Comparison of ENCODE assay signal across 8 cellular contexts in the genomic region with DNA sequence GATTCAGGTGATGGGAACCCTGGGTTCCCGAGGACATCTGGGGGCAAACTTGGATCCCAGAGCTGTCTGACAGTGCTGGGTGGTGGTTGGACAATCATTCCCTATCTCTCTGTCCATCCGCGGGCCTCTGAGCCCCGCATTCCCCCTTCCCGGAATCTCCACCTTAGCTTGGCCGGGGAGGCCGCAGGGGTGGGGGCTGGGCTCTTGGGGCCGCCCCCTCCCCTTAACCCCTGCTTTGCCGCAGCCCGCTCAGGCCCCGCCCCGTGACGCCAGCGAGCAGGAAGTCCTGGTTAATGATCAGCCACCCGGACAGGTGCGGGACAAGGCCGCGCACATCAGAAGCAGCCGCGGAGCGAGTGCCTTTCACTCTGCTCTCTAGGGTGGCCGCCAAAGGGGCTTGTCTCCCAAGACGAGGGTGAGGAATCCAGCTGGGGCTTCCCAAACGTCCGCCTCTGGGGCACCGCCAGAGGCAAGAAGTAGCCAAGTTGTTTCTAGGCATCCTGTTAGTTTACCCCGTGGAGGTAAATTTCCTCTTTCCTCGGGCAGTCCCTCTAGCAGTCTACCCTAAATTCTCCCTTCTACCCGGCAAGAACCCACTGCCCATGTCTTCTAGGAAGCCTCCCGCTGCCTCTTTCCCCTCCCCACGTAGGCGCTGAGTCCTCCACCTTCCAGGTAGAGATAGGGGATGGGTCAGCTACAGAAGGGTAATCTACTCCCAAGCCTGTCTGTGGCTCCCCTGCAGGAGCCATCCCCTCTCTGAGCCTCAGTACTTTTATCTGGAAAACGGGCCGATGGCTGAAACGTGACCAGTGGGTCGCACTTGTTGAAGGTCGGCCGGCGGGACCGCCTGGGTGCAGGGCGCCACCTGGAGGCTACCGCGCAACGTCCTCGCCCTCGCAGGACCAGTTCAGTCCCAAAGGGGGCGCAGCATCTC. TPM values are rescaled to one million over a fixed set of nuclear protein-coding genes. Genes with fewer than 3 reads are reported as not detected.
DNase-seq lines count a peak whose midpoint lies in the region; ATAC-seq, FAIRE-seq and TF ChIP-seq lines count a peak whose summit lies in the region.

No MANE protein-coding gene starts in this region.

- in situ Hi-C loops in IMR-90 (cut with MboI; ENCODE audit: low sequenced_read_pairs), result no loop called here

- H2BK5ac ChIP-seq in IMR-90 (ENCODE audit: low read depth, low read length, poor library complexity, severe bottlenecking), result no peak overlapping the region

- intact Hi-C loops in IMR-90 (cut with micrococcal nuclease), result no loop called here

- dilution Hi-C loops in IMR-90 (cut with HindIII; ENCODE audit: low sequenced_read_pairs, unreplicated experiment), result no loop called here

- no peak overlapping the region for H3K18ac ChIP-seq in IMR-90 (ENCODE audit: low read depth, low read length)

- TF ChIP-seq RAD21 in IMR-90 (IDR thresholded peaks at IDR 0.05; ENCODE audit: low read length), result peak; percentile 81

- peaks cover 6% of the 10 kb centered on the region; the same call in 1 of the 2 replicates for H3K9me1 ChIP-seq in IMR-90 (ENCODE audit: insufficient read depth, low read length)

- WGBS in IMR-90 (ENCODE audit: extremely low coverage in 2 of 2, insufficient read length in 1 of 2), 2 experiments, result 23% methylated on average over 6 of the region's 47 CpGs; no CpG with 5 or more reads in 1 of the 2 experiments

- peak overlapping the region; percentile 1; the same call in 1 of the 2 replicates for H3K4me2 ChIP-seq in IMR-90 (ENCODE audit: low read depth, low read length)

- H4K8ac ChIP-seq in IMR-90 (ENCODE audit: low read depth in 2 of 2, low read length in 2 of 2), result no peak overlapping the region

- BruUV-seq in IMR-90 (replicated peaks; lab: Mats Ljungman, UMichigan), result no TSS peak

- peak overlapping the region; percentile 55; the same call in 1 of the 2 replicates for H3K4me3 ChIP-seq in GM08714 (ENCODE audit: low read length)
- no peak overlapping the region for H3K4me3 ChIP-seq in IMR-90 (ENCODE audit: insufficient read depth, low read depth, low read length)

- ATAC-seq in IMR-90 (ENCODE audit: low read depth) (peak; percentile 22), HG03159 (IDR thresholded peaks at IDR 0.05; ENCODE audit: unreplicated experiment) (no peak)

- no peak overlapping the region for H3K4ac ChIP-seq in IMR-90 (ENCODE audit: low read depth, low read length)

- H2AK5ac ChIP-seq in IMR-90 (ENCODE audit: low read depth, low read length), result no peak overlapping the region

- no peaks in the 10 kb centered on the region for H3K27me3 ChIP-seq in IMR-90 (ENCODE audit: control insufficient read depth, insufficient read depth, low read length)

- peaks cover 15% of the 10 kb centered on the region for H4K20me1 ChIP-seq in IMR-90 (ENCODE audit: insufficient read depth, low read length)

- no peak overlapping the region for H3K14ac ChIP-seq in IMR-90 (replicated peaks; ENCODE audit: low read depth, low read length)

- H4K91ac ChIP-seq in IMR-90 (ENCODE audit: insufficient read depth, low read depth, low read length), result no peak overlapping the region

- H3K79me1 ChIP-seq in IMR-90 (ENCODE audit: low read depth in 1 of 2, low read length in 2 of 2), result peaks cover 8 to 30% of the 10 kb centered on the region in 2 experiments

- H3K23ac ChIP-seq in IMR-90 (ENCODE audit: low read depth, low read length), result no peak overlapping the region

- peak; percentile 82 for DNase-seq in IMR-90
- DNase-seq in SHP77 treated with DMSO at 0.1 percent for 48 hours (lab: John Stamatoyannopoulos, UW), result peak; percentile 50
- peak; percentile 81 for DNase-seq in activated gamma-delta T cell treated with Interleukin-2 at 50 U/mL for 16 hours
- DNase-seq in frontal cortex (ENCODE audit: low spot score in 2 of 2), result peak; percentile 72 to 86
- peak; percentile 38 for DNase-seq in non-pigmented ciliary epithelial cell (ENCODE audit: low read depth)
- peak; percentile 60 for DNase-seq in stromal cell of bone marrow (ENCODE audit: low read depth)

- TF ChIP-seq CTCF in IMR-90 (conservative IDR thresholded peaks at IDR 0.05; ENCODE audit: low read depth, low read length), result peak; percentile 100

- no peak overlapping the region for H4K5ac ChIP-seq in IMR-90 (ENCODE audit: low read depth, low read length)

- no peak overlapping the region for H2BK120ac ChIP-seq in IMR-90 (ENCODE audit: low read depth, low read length)

- H3K9me3 ChIP-seq in IMR-90 (ENCODE audit: control insufficient read depth, insufficient read depth, low read length), result no peaks in the 10 kb centered on the region

- H3K27ac ChIP-seq in IMR-90 (ENCODE audit: insufficient read depth, low read length), result no peak overlapping the region

- POLR2A ChIA-PET in IMR-90 (lab: Charles Lee; ENCODE audit: unreplicated experiment), result interaction anchor here (0.6 kb wide), 1 partner anchor 63 kb away, joined by 5 read pairs; no protein-coding TSS in a partner anchor

- no peak for TF ChIP-seq POLR2A in IMR-90 (IDR thresholded peaks at IDR 0.05; ENCODE audit: low read depth, low read length)

- no peak overlapping the region for H2BK15ac ChIP-seq in IMR-90 (ENCODE audit: low read depth, low read length)

- peak overlapping the region; percentile 66 for H2AFZ ChIP-seq in IMR-90 (replicated peaks; ENCODE audit: low read length, poor library complexity)

- no peak overlapping the region for H3K56ac ChIP-seq in IMR-90 (ENCODE audit: extremely low read depth, insufficient read depth, low read length)

- H3K9ac ChIP-seq in IMR-90 (ENCODE audit: low read depth, low read length), result no peak overlapping the region

- H2BK20ac ChIP-seq in IMR-90 (ENCODE audit: low read depth, low read length), result no peak overlapping the region

- H2AK9ac ChIP-seq in IMR-90 (replicated peaks; ENCODE audit: low read depth, low read length, poor library complexity), result peak overlapping the region; percentile 47

- CTCF ChIA-PET in IMR-90 (lab: Yijun Ruan, JAX), result no interaction called here

- no peak for FAIRE-seq in frontal cortex (lab: Jason Lieb, UNC)

- H3K4me1 ChIP-seq in IMR-90 (ENCODE audit: control insufficient read depth, insufficient read depth, low read length), result peaks cover 10% of the 10 kb centered on the region

- peaks cover 7% of the 10 kb centered on the region; the same call in 1 of the 2 replicates for H3K36me3 ChIP-seq in IMR-90 (ENCODE audit: control insufficient read depth, insufficient read depth, low read length)

TF ChIP-seq in IMR-90, 13 proteins besides CTCF, POLR2A, EP300 and RAD21:
- peak; percentile 75 for TF ChIP-seq RCOR1 (IDR thresholded peaks at IDR 0.05; ENCODE audit: insufficient replicate concordance, low read length)
- peak; percentile 83 for TF ChIP-seq SMC3 (IDR thresholded peaks at IDR 0.05; ENCODE audit: low read depth, low read length)
- TF ChIP-seq NFE2L2 (IDR thresholded peaks at IDR 0.05; ENCODE audit: low read depth, low read length), result no peak
- peak; percentile 29; the same call in 1 of the 2 replicates for TF ChIP-seq MAZ (IDR thresholded peaks at IDR 0.05; ENCODE audit: borderline replicate concordance, low read depth, low read length)
- peak; percentile 94 for TF ChIP-seq BHLHE40 (IDR thresholded peaks at IDR 0.05; ENCODE audit: low read depth, low read length)
- TF ChIP-seq, protein P1, sequence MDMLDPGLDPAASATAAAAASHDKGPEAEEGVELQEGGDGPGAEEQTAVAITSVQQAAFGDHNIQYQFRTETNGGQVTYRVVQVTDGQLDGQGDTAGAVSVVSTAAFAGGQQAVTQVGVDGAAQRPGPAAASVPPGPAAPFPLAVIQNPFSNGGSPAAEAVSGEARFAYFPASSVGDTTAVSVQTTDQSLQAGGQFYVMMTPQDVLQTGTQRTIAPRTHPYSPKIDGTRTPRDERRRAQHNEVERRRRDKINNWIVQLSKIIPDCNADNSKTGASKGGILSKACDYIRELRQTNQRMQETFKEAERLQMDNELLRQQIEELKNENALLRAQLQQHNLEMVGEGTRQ (IDR thresholded peaks at IDR 0.05; ENCODE audit: low read depth, low read length), result no peak

RNA-seq across cellular contexts. Expression of a gene that starts 3.0 kb away (rescaled TPM):
- 4.5 and 5.0 TPM in 2 replicates for total RNA-seq in IMR-90 (2012; rRNA removed)
- polyA plus RNA-seq in IMR-90 (2012; rRNA removed), result 8.5 and 11.6 TPM in 2 replicates
- 9.6 and 15.7 TPM in 2 replicates for polyA plus RNA-seq in IMR-90 (2012; cell fraction: cytosol; rRNA removed)
- polyA plus RNA-seq in IMR-90 (2012; cell fraction: nucleus; rRNA removed; ENCODE audit: low replicate concordance), result 3.3 and 9.4 TPM in 2 replicates
- total RNA-seq in frontal cortex, result 36.7 TPM

RNA-seq across cellular contexts. Expression of a gene that starts 18.8 kb away (rescaled TPM):
- total RNA-seq in IMR-90 (2012; rRNA removed) (not detected in 2 replicates), frontal cortex (not detected)
- not detected in 2 replicates for polyA plus RNA-seq in IMR-90 (2012; rRNA removed)
- 0.01 TPM in 1 of 2 replicates, not detected in the other for polyA plus RNA-seq in IMR-90 (2012; cell fraction: cytosol; rRNA removed)
- not detected in 2 replicates for polyA plus RNA-seq in IMR-90 (2012; cell fraction: nucleus; rRNA removed; ENCODE audit: low replicate concordance)

RNA-seq across cellular contexts. Expression of a gene that starts 19.5 kb away (rescaled TPM):
- total RNA-seq in IMR-90 (2012; rRNA removed), result 0.28 and 0.36 TPM in 2 replicates
- 2.8 and 3.1 TPM in 2 replicates for polyA plus RNA-seq in IMR-90 (2012; rRNA removed)
- 3.4 and 5.0 TPM in 2 replicates for polyA plus RNA-seq in IMR-90 (2012; cell fraction: cytosol; rRNA removed)
- polyA plus RNA-seq in IMR-90 (2012; cell fraction: nucleus; rRNA removed; ENCODE audit: low replicate concordance), result 8.9 and 14.7 TPM in 2 replicates
- 0.82 TPM for total RNA-seq in frontal cortex

RNA-seq across cellular contexts. Expression of a gene that starts 20.0 kb away (rescaled TPM):
- total RNA-seq in IMR-90 (2012; rRNA removed) (33.6 and 35.3 TPM in 2 replicates), frontal cortex (18.3 TPM)
- 70.0 and 71.5 TPM in 2 replicates for polyA plus RNA-seq in IMR-90 (2012; rRNA removed)
- polyA plus RNA-seq in IMR-90 (2012; cell fraction: cytosol; rRNA removed), result 32.0 and 52.6 TPM in 2 replicates
- polyA plus RNA-seq in IMR-90 (2012; cell fraction: nucleus; rRNA removed; ENCODE audit: low replicate concordance), result 124 and 193 TPM in 2 replicates

RNA-seq across cellular contexts. Expression of a gene that starts 31.7 kb away (rescaled TPM):
- total RNA-seq in IMR-90 (2012; rRNA removed) (not detected in 2 replicates), frontal cortex (not detected)
- not detected in 2 replicates for polyA plus RNA-seq in IMR-90 (2012; rRNA removed)
- not detected in 2 replicates for polyA plus RNA-seq in IMR-90 (2012; cell fraction: cytosol; rRNA removed)
- not detected in 2 replicates for polyA plus RNA-seq in IMR-90 (2012; cell fraction: nucleus; rRNA removed; ENCODE audit: low replicate concordance)
